In genomic region chr2:215870088-215870490, GRCh38 we compare ENCODE assay signal across 15 cellular contexts.
DNase-seq lines count a peak whose midpoint lies in the region; ATAC-seq, FAIRE-seq and TF ChIP-seq lines count a peak whose summit lies in the region.
"Had no signal": no experiment of that assay in that cellular context is flagged by ENCODE, and none has a peak within 500 bp of the region (broad histone marks: within the 10 kb centered on the region; RNA-seq: fewer than 3 reads in every experiment).

No MANE protein-coding gene starts in this region.

- peak overlapping the region; percentile 91 for H3K27ac Mint-ChIP-seq in HFFc6
- H3K27ac Mint-ChIP-seq: activated naive CD4-positive, alpha-beta T cell treated with anti-CD3 and anti-CD28 coated beads, Interleukin-2, amount 10 ng/mL, durations not matched to agents 7 days and 5 days had no signal

- H3K9me3 ChIP-seq in mammary epithelial cell (replicated peaks; ENCODE audit: insufficient read depth, low read length) = no peaks in the 10 kb centered on the region
- no peaks in the 10 kb centered on the region for H3K9me3 ChIP-seq in keratinocyte (ENCODE audit: control insufficient read depth, low read depth, low read length)
- H3K9me3 ChIP-seq: BLaER1 treated with 17β-estradiol and CSF1 and Interleukin-3, amounts not matched to agents 10 nM and 100 nM; SJCRH30 had no signal

- intact Hi-C loops in mammary epithelial cell (cut with micrococcal nuclease) = no loop called here

- TF ChIP-seq CTCF in HFFc6 (IDR thresholded peaks at IDR 0.05) (no peak), mammary epithelial cell (conservative IDR thresholded peaks at IDR 0.05 in 1 of 2, IDR thresholded peaks at IDR 0.05 in 1 of 2; ENCODE audit: extremely low read depth in 1 of 2, insufficient read depth in 1 of 2, low read depth in 1 of 2, low read length in 2 of 2) (no peak), keratinocyte (optimal IDR thresholded peaks at IDR 0.05 in 1 of 3, IDR thresholded peaks at IDR 0.05 in 1 of 3, conservative IDR thresholded peaks at IDR 0.05 in 1 of 3; ENCODE audit: extremely low read depth in 1 of 3, insufficient read depth in 2 of 3, low read length in 3 of 3) (no peak)

- H3K9ac ChIP-seq in mammary epithelial cell (ENCODE audit: insufficient read depth, low read length) (no peak overlapping the region), keratinocyte (ENCODE audit: control insufficient read depth, extremely low read depth, insufficient read depth, low read length) (no peak overlapping the region)
- H3K9ac ChIP-seq: BLaER1 treated with 17β-estradiol and CSF1 and Interleukin-3, amounts not matched to agents 10 nM and 100 nM; parathyroid adenoma had no signal

- H3K4me1 ChIP-seq in ACC112 (ENCODE audit: control insufficient read depth, insufficient read depth, low read length, unreplicated experiment) (peaks cover 14% of the 10 kb centered on the region), mammary epithelial cell (ENCODE audit: insufficient read depth, low read length) (peaks cover 7% of the 10 kb centered on the region), keratinocyte (ENCODE audit: control insufficient read depth, extremely low read depth, insufficient read depth, low read length) (peaks cover 5% of the 10 kb centered on the region)
- H3K4me1 ChIP-seq: parathyroid adenoma, SJCRH30 had no signal

- H3K27ac ChIP-seq in ACC112 (ENCODE audit: low read depth, low read length) (0 out of 2 replicates have a peak overlapping the region, but pooled peaks have one; percentile 39), mammary epithelial cell (ENCODE audit: insufficient read depth, low read depth, low read length) (peak overlapping the region; percentile 40), keratinocyte (ENCODE audit: control insufficient read depth, insufficient read depth, low read length) (peak overlapping the region; percentile 33)
- H3K27ac ChIP-seq: parathyroid adenoma, SJCRH30 had no signal

- WGBS in mammary epithelial cell (ENCODE audit: low coverage, missing lambda C conversion rate) = 77% methylated on average over 3 of the region's 3 CpGs

- H4K20me1 ChIP-seq in mammary epithelial cell (ENCODE audit: insufficient read depth, low read length) = no peaks in the 10 kb centered on the region
- no peaks in the 10 kb centered on the region for H4K20me1 ChIP-seq in keratinocyte (ENCODE audit: control insufficient read depth, extremely low read depth, insufficient read depth, low read length)
- H4K20me1 ChIP-seq: BLaER1 treated with 17β-estradiol and CSF1 and Interleukin-3, amounts not matched to agents 10 nM and 100 nM had no signal

- H3K27me3 ChIP-seq in ACC112 (ENCODE audit: insufficient read depth, low read length) = no peaks in the 10 kb centered on the region
- no peaks in the 10 kb centered on the region for H3K27me3 ChIP-seq in mammary epithelial cell (ENCODE audit: insufficient read depth, low read length)
- no peaks in the 10 kb centered on the region for H3K27me3 ChIP-seq in keratinocyte (ENCODE audit: control insufficient read depth, extremely low read depth, insufficient read depth, low read length)
- H3K27me3 ChIP-seq: BLaER1 treated with 17β-estradiol and CSF1 and Interleukin-3, amounts not matched to agents 10 nM and 100 nM; SJCRH30 had no signal

- H3K4me3 ChIP-seq in ACC112 (ENCODE audit: low read depth, low read length) = no peak overlapping the region
- H3K4me3 ChIP-seq in mammary epithelial cell (replicated peaks in 1 of 3; ENCODE audit: insufficient read depth in 1 of 3, low read depth in 2 of 3, low read length in 3 of 3) = no peak overlapping the region
- H3K4me3 ChIP-seq in keratinocyte (ENCODE audit: control insufficient read depth in 2 of 3, extremely low read depth in 1 of 3, insufficient read depth in 2 of 3, low read depth in 1 of 3, low read length in 3 of 3) = no peak overlapping the region
- H3K4me3 ChIP-seq: BLaER1 treated with 17β-estradiol and CSF1 and Interleukin-3, amounts not matched to agents 10 nM and 100 nM; SJCRH30 had no signal

- peak; percentile 72 for FAIRE-seq in keratinocyte (lab: Jason Lieb, UNC)
- FAIRE-seq: islet of Langerhans had no signal

- H3K36me3 ChIP-seq in ACC112 (ENCODE audit: insufficient read depth, low read length) (no peaks in the 10 kb centered on the region), mammary epithelial cell (ENCODE audit: insufficient read depth, low read length) (no peaks in the 10 kb centered on the region), keratinocyte (ENCODE audit: control insufficient read depth in 2 of 2, extremely low read depth in 1 of 2, insufficient read depth in 2 of 2, low read length in 2 of 2) (no peaks in the 10 kb centered on the region)
- H3K36me3 ChIP-seq: BLaER1 treated with 17β-estradiol and CSF1 and Interleukin-3, amounts not matched to agents 10 nM and 100 nM; SJCRH30 had no signal

- CTCF ChIA-PET in mammary epithelial cell (lab: Charles Lee; ENCODE audit: low non-redundant PET) = no interaction called here

- peaks cover 38% of the 10 kb centered on the region for H3K4me1 Mint-ChIP-seq in HFFc6 (ENCODE audit: low read depth)
- H3K4me1 Mint-ChIP-seq: activated naive CD4-positive, alpha-beta T cell treated with anti-CD3 and anti-CD28 coated beads, Interleukin-2, amount 10 ng/mL, durations not matched to agents 7 days and 5 days had no signal

- H3K36me3 Mint-ChIP-seq in HFFc6 (ENCODE audit: low read depth) = no peaks in the 10 kb centered on the region
- H3K36me3 Mint-ChIP-seq: activated naive CD4-positive, alpha-beta T cell treated with anti-CD3 and anti-CD28 coated beads, Interleukin-2, amount 10 ng/mL, durations not matched to agents 7 days and 5 days had no signal

- BruUV-seq in mammary epithelial cell (replicated peaks; lab: Mats Ljungman, UMichigan) = TSS peak; percentile 91

- in situ Hi-C loops in mammary epithelial cell (cut with MboI; ENCODE audit: low sequenced_read_pairs in 2 of 2) = no loop called here

- no peak overlapping the region for H3K4me2 ChIP-seq in mammary epithelial cell (ENCODE audit: insufficient read depth, low read depth, low read length)
- no peak overlapping the region for H3K4me2 ChIP-seq in keratinocyte (ENCODE audit: control insufficient read depth, extremely low read depth, insufficient read depth, low read depth, low read length)

- dilution Hi-C loops in mammary epithelial cell (cut with HindIII; ENCODE audit: low sequenced_read_pairs) = no loop called here
- dilution Hi-C loops in keratinocyte (cut with MboI; ENCODE audit: extremely low pct_ligation_motif_present, low sequenced_read_pairs) = no loop called here

- no peak for ATAC-seq in GM21390 (IDR thresholded peaks at IDR 0.05; ENCODE audit: unreplicated experiment)

- no peaks in the 10 kb centered on the region for H3K9me1 ChIP-seq in keratinocyte (ENCODE audit: control insufficient read depth, extremely low read depth, insufficient read depth, low read length)

- no peak overlapping the region for H3K4me3 Mint-ChIP-seq in HFFc6
- H3K4me3 Mint-ChIP-seq: activated naive CD4-positive, alpha-beta T cell treated with anti-CD3 and anti-CD28 coated beads, Interleukin-2, amount 10 ng/mL, durations not matched to agents 7 days and 5 days had no signal

- no peaks in the 10 kb centered on the region for H3K27me3 Mint-ChIP-seq in HFFc6 (ENCODE audit: insufficient read depth)

- H3K9me3 Mint-ChIP-seq in HFFc6 = no peaks in the 10 kb centered on the region
- H3K9me3 Mint-ChIP-seq: activated naive CD4-positive, alpha-beta T cell treated with anti-CD3 and anti-CD28 coated beads, Interleukin-2, amount 10 ng/mL, durations not matched to agents 7 days and 5 days had no signal

- peak; percentile 48 for DNase-seq in HFFc6
- peak; percentile 71 for DNase-seq in mammary epithelial cell
- DNase-seq in keratinocyte (ENCODE audit: low read depth, low spot score) = no peak
- no peak for DNase-seq in NCI-H1105 (lab: John Stamatoyannopoulos, UW)
- no peak for DNase-seq in SHP77 (lab: John Stamatoyannopoulos, UW)
- no peak for DNase-seq in retina
- DNase-seq: activated CD4-positive, alpha-beta T cell treated with anti-CD3 and anti-CD28 coated beads, Interleukin-2, amount 50 U/mL, for 1 hour; activated naive CD4-positive, alpha-beta T cell treated with anti-CD3 and anti-CD28 coated beads, Interleukin-2, amount 10 ng/mL, durations not matched to agents 7 days and 5 days; NCI-H2029 treated with DMSO at 0.1 percent for 48 hours; SJCRH30 had no signal

- peak overlapping the region; percentile 66 for H2AFZ ChIP-seq in ACC112 (ENCODE audit: low read length, unreplicated experiment)
- peak overlapping the region; percentile 61 for H2AFZ ChIP-seq in mammary epithelial cell (ENCODE audit: low read depth, low read length)
- peak overlapping the region; percentile 11 for H2AFZ ChIP-seq in keratinocyte (ENCODE audit: control insufficient read depth, low read length)
- H2AFZ ChIP-seq: parathyroid adenoma had no signal

- H3K79me2 ChIP-seq in ACC112 (ENCODE audit: control insufficient read depth, insufficient read depth, low read length, unreplicated experiment) (no peaks in the 10 kb centered on the region), mammary epithelial cell (ENCODE audit: insufficient read depth, low read length) (no peaks in the 10 kb centered on the region), keratinocyte (ENCODE audit: control insufficient read depth, insufficient read depth, low read length) (no peaks in the 10 kb centered on the region)
- H3K79me2 ChIP-seq: parathyroid adenoma had no signal

Comparison
In these comparisons a context has a peak if more than half of its experiments do, and no peak if none do; other contexts are left out.
1. H2AFZ ChIP-seq: peak in every context shown above with its lines; median percentile 66 in ACC112; 61 in mammary epithelial cell; 11 in keratinocyte.
2. DNase-seq: peak in HFFc6 (single experiment) and mammary epithelial cell (single experiment); none in keratinocyte (single experiment), NCI-H1105 (single experiment), SHP77 (0 of 2) and retina (single experiment).
3. Peak in every context shown above with its lines, with median percentiles within 50 percentile points of each other: H3K27ac ChIP-seq.